In the genomic region with DNA sequence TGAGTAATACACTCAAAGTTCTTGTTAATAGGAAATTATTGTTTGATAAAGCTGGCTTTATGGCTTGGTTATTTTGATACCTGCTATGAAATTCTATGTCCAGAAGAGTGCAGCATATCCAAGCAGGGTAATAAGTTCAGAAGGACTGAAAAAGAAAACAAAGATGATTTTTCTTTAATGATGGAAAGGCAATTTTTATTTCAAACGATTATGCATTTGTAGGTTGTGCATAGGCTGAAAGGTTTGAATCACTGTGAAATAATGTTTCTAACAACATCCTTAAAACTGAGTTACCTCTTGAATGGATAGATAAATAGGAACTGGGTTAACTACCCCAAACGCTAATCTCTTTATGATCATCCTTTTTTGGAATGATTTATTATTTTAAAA, we compare ENCODE assay signal across 9 cellular contexts. TPM values are rescaled to one million over a fixed set of nuclear protein-coding genes. Genes with fewer than 3 reads are reported as not detected.
DNase-seq lines count a peak whose midpoint lies in the region; ATAC-seq and TF ChIP-seq lines count a peak whose summit lies in the region.
"Had no signal": no experiment of that assay in that cellular context is flagged by ENCODE, and none has a peak within 500 bp of the region (broad histone marks: within the 10 kb centered on the region; RNA-seq: fewer than 3 reads in every experiment).

No MANE protein-coding gene starts in this region.

- H3K27me3 Mint-ChIP-seq in activated T-cell treated with anti-CD3 and anti-CD28 coated beads, Interleukin-2, amount 50 U/mL, for 24 hours = no peaks in the 10 kb centered on the region

- no peak for ATAC-seq in HG03565 (IDR thresholded peaks at IDR 0.05; ENCODE audit: unreplicated experiment)

- H3K4me1 Mint-ChIP-seq in activated T-cell treated with anti-CD3 and anti-CD28 coated beads, Interleukin-2, amount 50 U/mL, for 24 hours (ENCODE audit: low read depth) = peaks cover 41% of the 10 kb centered on the region

- TF ChIP-seq CTCF in breast epithelium (IDR thresholded peaks at IDR 0.05) = no peak

- intact Hi-C loops in breast epithelium (cut with DNase I; ENCODE audit: low total_unique reads) = no loop called here

- H3K4me3 ChIP-seq in breast epithelium = peak overlapping the region; percentile 84 to 97 (median 92)

- H3K27me3 ChIP-seq in breast epithelium = no peaks in the 10 kb centered on the region

- no peak for TF ChIP-seq POLR2A in breast epithelium (IDR thresholded peaks at IDR 0.05)

- no peak for DNase-seq in activated T-cell treated with anti-CD3 and anti-CD28 coated beads, Interleukin-2, amount 50 U/mL, for 24 hours
- DNase-seq in activated T-cell treated with anti-CD3 and anti-CD28 coated beads, Interleukin-2, amount 50 U/mL, for 1 hour = no peak
- DNase-seq in NCI-H345 (lab: John Stamatoyannopoulos, UW) (peak; percentile 19), breast epithelium (ENCODE audit: low spot score in 2 of 2) (no peak), myocyte (ENCODE audit: low read depth) (peak; percentile 62), foreskin melanocyte (no peak), CD1c-positive myeloid dendritic cell (ENCODE audit: extremely low spot score) (no peak)

- H3K27ac Mint-ChIP-seq in activated T-cell treated with anti-CD3 and anti-CD28 coated beads, Interleukin-2, amount 50 U/mL, for 24 hours = peak overlapping the region; percentile 92

- peak overlapping the region; percentile 90 for H3K4me3 Mint-ChIP-seq in activated T-cell treated with anti-CD3 and anti-CD28 coated beads, Interleukin-2, amount 50 U/mL, for 24 hours

- peaks cover 23% of the 10 kb centered on the region for H3K36me3 Mint-ChIP-seq in activated T-cell treated with anti-CD3 and anti-CD28 coated beads, Interleukin-2, amount 50 U/mL, for 24 hours (ENCODE audit: low read depth)

- H3K9me3 Mint-ChIP-seq in activated T-cell treated with anti-CD3 and anti-CD28 coated beads, Interleukin-2, amount 50 U/mL, for 24 hours = no peaks in the 10 kb centered on the region

- H3K36me3 ChIP-seq in breast epithelium = no peaks in the 10 kb centered on the region

- H3K9me3 ChIP-seq in breast epithelium = no peaks in the 10 kb centered on the region

- H3K4me1 ChIP-seq in breast epithelium = no peaks in the 10 kb centered on the region

- peak overlapping the region; percentile 95 to 97 for H3K27ac ChIP-seq in breast epithelium
- H3K27ac ChIP-seq: epithelial cell of prostate had no signal

RNA-seq across cellular contexts. Expression of gene MAN1A1, which starts 1.4 kb away (rescaled TPM):
- total RNA-seq in breast epithelium (100 to 1,000 TPM in 2 of 3 donors, 10 to 100 TPM in 1; 81.2 to 481 (median 104) TPM), myocyte (17.7 and 18.7 TPM in 2 replicates)
- polyA plus RNA-seq in myocyte (2012) = 5.9 TPM

Comparison
In these comparisons a context has a peak if more than half of its experiments do, and no peak if none do; other contexts are left out.
1. DNase-seq: peak in NCI-H345 (single experiment) and myocyte (single experiment); none in activated T-cell treated with anti-CD3 and anti-CD28 coated beads, Interleukin-2, amount 50 U/mL, for 24 hours (single experiment), activated T-cell treated with anti-CD3 and anti-CD28 coated beads, Interleukin-2, amount 50 U/mL, for 1 hour (single experiment), breast epithelium (0 of 2), foreskin melanocyte (single experiment) and CD1c-positive myeloid dendritic cell (single experiment).